ENCODE assay signal across 8 cellular contexts in genomic region chr1:11925938-11926292, GRCh38. TPM values are rescaled to one million over a fixed set of nuclear protein-coding genes. Genes with fewer than 3 reads are reported as not detected.
A peak's percentile ranks its signal among the peaks of the same experiment; 100 is the strongest.
DNase-seq lines count a peak whose midpoint lies in the region; ATAC-seq lines count a peak whose summit lies in the region.

No MANE protein-coding gene starts in this region.

- peak overlapping the region; percentile 7 for H3K27ac ChIP-seq in naive thymus-derived CD4-positive, alpha-beta T cell (ENCODE audit: low read depth, low read length)

- peak overlapping the region; percentile 89 for H3K4me3 Mint-ChIP-seq in activated naive CD4-positive, alpha-beta T cell treated with anti-CD3 and anti-CD28 coated beads, Interleukin-2, amount 10 ng/mL, durations not matched to agents 7 days and 5 days
- peak overlapping the region; percentile 79 for H3K4me3 Mint-ChIP-seq in central memory CD8-positive, alpha-beta T cell
- peak overlapping the region in 4 of 10 donors; percentile 82 to 90 (median 84) for H3K4me3 Mint-ChIP-seq in naive thymus-derived CD4-positive, alpha-beta T cell
- no peak overlapping the region for H3K4me3 Mint-ChIP-seq in activated T-helper 2 cell treated with anti-CD3 and anti-CD28 coated beads, Interferon-gamma antibody, Interleukin-2, Interleukin-4, amounts not matched to agents 10 μg/mL and 5 μg/mL and 100 μg/mL, durations not matched to agents 14 hours and 24 hours and 36 hours (ENCODE audit: low read depth)

- intact Hi-C loops in naive thymus-derived CD4-positive, alpha-beta T cell (cut with micrococcal nuclease), result loop anchor here (1.0 to 5.0 kb wide), 5 partner anchors 8 to 664 kb away; partner anchors contain the start of genes CLCN6 (in 2 of the 2), MFN2 (in 2 of the 2), PLOD1 (in 2 of the 2) and MTOR (in 1 of the 2)
- intact Hi-C loops in activated T-helper 2 cell treated with anti-CD3 and anti-CD28 coated beads, Interferon-gamma antibody, Interleukin-2, Interleukin-4, amounts not matched to agents 10 μg/mL and 5 μg/mL and 100 μg/mL, durations not matched to agents 14 hours and 24 hours and 36 hours (cut with micrococcal nuclease), result loop anchor here (1.0 kb wide), 1 partner anchor 8 kb away; the partner anchor contains the start of gene PLOD1

- H3K4me1 ChIP-seq in naive thymus-derived CD4-positive, alpha-beta T cell (ENCODE audit: control insufficient read depth in 2 of 2, insufficient read depth in 2 of 2, low read length in 2 of 2), result peaks cover 14 to 28% of the 10 kb centered on the region in 2 donors

- H3K27ac Mint-ChIP-seq in activated naive CD4-positive, alpha-beta T cell treated with anti-CD3 and anti-CD28 coated beads, Interleukin-2, amount 10 ng/mL, durations not matched to agents 7 days and 5 days, result no peak overlapping the region
- peak overlapping the region; percentile 66 for H3K27ac Mint-ChIP-seq in central memory CD8-positive, alpha-beta T cell (ENCODE audit: low read depth)
- peak overlapping the region in 4 of 9 donors; percentile 60 to 81 (median 71) for H3K27ac Mint-ChIP-seq in naive thymus-derived CD4-positive, alpha-beta T cell
- H3K27ac Mint-ChIP-seq in activated T-helper 2 cell treated with anti-CD3 and anti-CD28 coated beads, Interferon-gamma antibody, Interleukin-2, Interleukin-4, amounts not matched to agents 10 μg/mL and 5 μg/mL and 100 μg/mL, durations not matched to agents 14 hours and 24 hours and 36 hours, result no peak overlapping the region

- DNase-seq in activated naive CD4-positive, alpha-beta T cell treated with anti-CD3 and anti-CD28 coated beads, Interleukin-2, amount 10 ng/mL, durations not matched to agents 7 days and 5 days, result peak; percentile 46
- no peak for DNase-seq in activated naive CD4-positive, alpha-beta T cell treated with anti-CD3 and anti-CD28 coated beads, Interleukin-2, amount 50 U/mL, for 16 hours
- no peak for DNase-seq in central memory CD8-positive, alpha-beta T cell (ENCODE audit: low spot score in 2 of 2)
- peak in 3 of 9 donors; percentile 22 to 27 (median 23) for DNase-seq in naive thymus-derived CD4-positive, alpha-beta T cell
- no peak for DNase-seq in superior temporal gyrus (ENCODE audit: extremely low spot score)
- DNase-seq in activated T-helper 2 cell treated with anti-CD3 and anti-CD28 coated beads, Interferon-gamma antibody, Interleukin-2, Interleukin-4, amounts not matched to agents 10 μg/mL and 5 μg/mL and 100 μg/mL, durations not matched to agents 14 hours and 24 hours and 36 hours (ENCODE audit: low spot score), result no peak
- no peak for DNase-seq in DMS53 treated with DMSO at 0.1 percent for 48 hours (lab: John Stamatoyannopoulos, UW; ENCODE audit: unreplicated experiment)

- POLR2A ChIA-PET in naive thymus-derived CD4-positive, alpha-beta T cell (lab: Charles Lee), result interaction anchor here (3.0 kb wide), 1 partner anchor 17 kb away, joined by 59 read pairs; no protein-coding TSS in a partner anchor

- CTCF ChIA-PET in activated naive CD4-positive, alpha-beta T cell treated with anti-CD3 and anti-CD28 coated beads, Interleukin-2, amount 10 ng/mL, durations not matched to agents 7 days and 5 days (lab: Charles Lee), result interaction anchor here (1.0 kb wide), 1 partner anchor 18 kb away, joined by 4 read pairs; no protein-coding TSS in a partner anchor
- CTCF ChIA-PET in naive thymus-derived CD4-positive, alpha-beta T cell (lab: Charles Lee), result no interaction called here

- no peaks in the 10 kb centered on the region for H3K9me3 Mint-ChIP-seq in activated naive CD4-positive, alpha-beta T cell treated with anti-CD3 and anti-CD28 coated beads, Interleukin-2, amount 10 ng/mL, durations not matched to agents 7 days and 5 days
- H3K9me3 Mint-ChIP-seq in central memory CD8-positive, alpha-beta T cell, result no peaks in the 10 kb centered on the region
- no peaks in the 10 kb centered on the region for H3K9me3 Mint-ChIP-seq in naive thymus-derived CD4-positive, alpha-beta T cell
- no peaks in the 10 kb centered on the region for H3K9me3 Mint-ChIP-seq in activated T-helper 2 cell treated with anti-CD3 and anti-CD28 coated beads, Interferon-gamma antibody, Interleukin-2, Interleukin-4, amounts not matched to agents 10 μg/mL and 5 μg/mL and 100 μg/mL, durations not matched to agents 14 hours and 24 hours and 36 hours

- no peaks in the 10 kb centered on the region for H3K9me3 ChIP-seq in naive thymus-derived CD4-positive, alpha-beta T cell (ENCODE audit: control insufficient read depth in 2 of 3, low read length in 3 of 3)

- peaks cover 0 to 21% (median 0%) of the 10 kb centered on the region in 3 experiments for H3K36me3 ChIP-seq in naive thymus-derived CD4-positive, alpha-beta T cell (ENCODE audit: control insufficient read depth in 2 of 3, insufficient read depth in 3 of 3, low read length in 3 of 3)

- H3K27me3 Mint-ChIP-seq in activated naive CD4-positive, alpha-beta T cell treated with anti-CD3 and anti-CD28 coated beads, Interleukin-2, amount 10 ng/mL, durations not matched to agents 7 days and 5 days, result peaks cover 21% of the 10 kb centered on the region
- no peaks in the 10 kb centered on the region for H3K27me3 Mint-ChIP-seq in central memory CD8-positive, alpha-beta T cell
- no peaks in the 10 kb centered on the region for H3K27me3 Mint-ChIP-seq in naive thymus-derived CD4-positive, alpha-beta T cell
- H3K27me3 Mint-ChIP-seq in activated T-helper 2 cell treated with anti-CD3 and anti-CD28 coated beads, Interferon-gamma antibody, Interleukin-2, Interleukin-4, amounts not matched to agents 10 μg/mL and 5 μg/mL and 100 μg/mL, durations not matched to agents 14 hours and 24 hours and 36 hours (ENCODE audit: low read depth), result no peaks in the 10 kb centered on the region

- peaks cover 36% of the 10 kb centered on the region for H3K4me1 Mint-ChIP-seq in activated naive CD4-positive, alpha-beta T cell treated with anti-CD3 and anti-CD28 coated beads, Interleukin-2, amount 10 ng/mL, durations not matched to agents 7 days and 5 days
- peaks cover 32% of the 10 kb centered on the region for H3K4me1 Mint-ChIP-seq in central memory CD8-positive, alpha-beta T cell
- peaks cover 24 to 50% (median 31%) of the 10 kb centered on the region in 7 donors for H3K4me1 Mint-ChIP-seq in naive thymus-derived CD4-positive, alpha-beta T cell
- peaks cover 26% of the 10 kb centered on the region for H3K4me1 Mint-ChIP-seq in activated T-helper 2 cell treated with anti-CD3 and anti-CD28 coated beads, Interferon-gamma antibody, Interleukin-2, Interleukin-4, amounts not matched to agents 10 μg/mL and 5 μg/mL and 100 μg/mL, durations not matched to agents 14 hours and 24 hours and 36 hours (ENCODE audit: low read depth)

- H3K4me3 ChIP-seq in naive thymus-derived CD4-positive, alpha-beta T cell (ENCODE audit: low read length), result no peak overlapping the region

- peaks cover 24% of the 10 kb centered on the region for H3K36me3 Mint-ChIP-seq in activated naive CD4-positive, alpha-beta T cell treated with anti-CD3 and anti-CD28 coated beads, Interleukin-2, amount 10 ng/mL, durations not matched to agents 7 days and 5 days
- peaks cover 28% of the 10 kb centered on the region for H3K36me3 Mint-ChIP-seq in central memory CD8-positive, alpha-beta T cell (ENCODE audit: insufficient read depth)
- H3K36me3 Mint-ChIP-seq in naive thymus-derived CD4-positive, alpha-beta T cell, result peaks cover 0 to 19% (median 9%) of the 10 kb centered on the region in 5 donors
- H3K36me3 Mint-ChIP-seq in activated T-helper 2 cell treated with anti-CD3 and anti-CD28 coated beads, Interferon-gamma antibody, Interleukin-2, Interleukin-4, amounts not matched to agents 10 μg/mL and 5 μg/mL and 100 μg/mL, durations not matched to agents 14 hours and 24 hours and 36 hours (ENCODE audit: low read depth), result peaks cover 31% of the 10 kb centered on the region

- no peaks in the 10 kb centered on the region for H3K27me3 ChIP-seq in naive thymus-derived CD4-positive, alpha-beta T cell (ENCODE audit: control insufficient read depth in 2 of 2, insufficient read depth in 2 of 2, low read length in 2 of 2)

- peak; percentile 5 for ATAC-seq in HG03565 (IDR thresholded peaks at IDR 0.05; ENCODE audit: unreplicated experiment)
- ATAC-seq in central memory CD8-positive, alpha-beta T cell (replicated peaks; ENCODE audit: extremely low read depth, poor library complexity, severe bottlenecking), result peak; percentile 33
- ATAC-seq in naive thymus-derived CD4-positive, alpha-beta T cell, result peak; percentile 28

RNA-seq across cellular contexts. Expression of gene KIAA2013, which starts 0.3 kb away (rescaled TPM):
- 10 to 100 TPM; 13.3 to 38.1 (median 27.2) TPM for total RNA-seq in naive thymus-derived CD4-positive, alpha-beta T cell
- 10 to 100 TPM; 19.8 to 37.9 TPM for polyA plus RNA-seq in naive thymus-derived CD4-positive, alpha-beta T cell
- 36.2 and 37.4 TPM in 2 replicates for total RNA-seq in activated T-helper 2 cell treated with anti-CD3 and anti-CD28 coated beads, Interferon-gamma antibody, Interleukin-2, Interleukin-4, amounts not matched to agents 10 μg/mL and 5 μg/mL and 100 μg/mL, durations not matched to agents 14 hours and 24 hours and 36 hours

RNA-seq across cellular contexts. Expression of gene PLOD1, which starts 8.6 kb away (rescaled TPM):
- 10 to 100 TPM in 2 of 5 experiments, 1 to 10 TPM in 3; 3.6 to 24.2 (median 4.8) TPM for total RNA-seq in naive thymus-derived CD4-positive, alpha-beta T cell
- 1 to 10 TPM; 1.8 to 2.7 TPM for polyA plus RNA-seq in naive thymus-derived CD4-positive, alpha-beta T cell
- 39.4 and 44.0 TPM in 2 replicates for total RNA-seq in activated T-helper 2 cell treated with anti-CD3 and anti-CD28 coated beads, Interferon-gamma antibody, Interleukin-2, Interleukin-4, amounts not matched to agents 10 μg/mL and 5 μg/mL and 100 μg/mL, durations not matched to agents 14 hours and 24 hours and 36 hours

RNA-seq across cellular contexts. Expression of gene MFN2, which starts 54.3 kb away (rescaled TPM):
- total RNA-seq in naive thymus-derived CD4-positive, alpha-beta T cell, result 10 to 100 TPM; 40.2 to 58.6 (median 44.8) TPM
- 10 to 100 TPM; 29.5 to 42.8 TPM for polyA plus RNA-seq in naive thymus-derived CD4-positive, alpha-beta T cell
- total RNA-seq in activated T-helper 2 cell treated with anti-CD3 and anti-CD28 coated beads, Interferon-gamma antibody, Interleukin-2, Interleukin-4, amounts not matched to agents 10 μg/mL and 5 μg/mL and 100 μg/mL, durations not matched to agents 14 hours and 24 hours and 36 hours, result 67.9 and 69.5 TPM in 2 replicates
